ENCODE assay signal across 8 cellular contexts in the genomic region with DNA sequence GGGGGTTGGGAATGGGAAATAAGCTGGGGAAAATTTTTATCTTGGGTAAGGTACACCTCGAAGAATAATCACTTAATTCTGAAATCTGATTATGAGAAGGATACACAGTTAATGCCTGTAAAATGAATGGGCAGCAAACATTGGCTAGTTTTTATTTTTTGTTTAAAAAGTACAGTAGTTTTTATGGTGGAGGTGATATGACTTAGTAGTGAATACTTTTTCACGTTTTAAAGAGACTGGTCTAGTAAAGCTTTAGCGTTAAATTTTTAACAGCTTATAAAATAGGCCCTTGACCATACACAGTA. TPM values are rescaled to one million over a fixed set of nuclear protein-coding genes. Genes with fewer than 3 reads are reported as not detected.
DNase-seq lines count a peak whose midpoint lies in the region; ATAC-seq and TF ChIP-seq lines count a peak whose summit lies in the region.

No MANE protein-coding gene starts in this region.

- H3K27ac Mint-ChIP-seq in activated naive CD4-positive, alpha-beta T cell treated with anti-CD3 and anti-CD28 coated beads for 36 hours = no peak overlapping the region

- H3K27ac ChIP-seq in lower lobe of right lung (peak overlapping the region; percentile 98), tibial nerve (peak overlapping the region; percentile 87 to 99 (median 96))

- no peaks in the 10 kb centered on the region for H3K27me3 Mint-ChIP-seq in activated naive CD4-positive, alpha-beta T cell treated with anti-CD3 and anti-CD28 coated beads for 36 hours (ENCODE audit: low read depth)

- no peak for DNase-seq in activated naive CD4-positive, alpha-beta T cell treated with anti-CD3 and anti-CD28 coated beads for 36 hours
- DNase-seq in activated naive CD4-positive, alpha-beta T cell treated with anti-CD3 and anti-CD28 coated beads, Interleukin-2, amount 50 U/mL, for 16 hours = no peak
- DNase-seq in astrocyte of the hippocampus (ENCODE audit: low read depth, low spot score) (peak; percentile 20), lower lobe of right lung (no peak), tibial nerve (ENCODE audit: low spot score in 2 of 2) (no peak), lower leg skin (ENCODE audit: low spot score in 2 of 2) (no peak), erythroblast (lab: John Stamatoyannopoulos, UW) (no peak)

- peaks cover 21% of the 10 kb centered on the region for H3K4me1 Mint-ChIP-seq in activated naive CD4-positive, alpha-beta T cell treated with anti-CD3 and anti-CD28 coated beads for 36 hours (ENCODE audit: low read depth)

- no peaks in the 10 kb centered on the region for H3K36me3 Mint-ChIP-seq in activated naive CD4-positive, alpha-beta T cell treated with anti-CD3 and anti-CD28 coated beads for 36 hours (ENCODE audit: low read depth)

- peak overlapping the region; percentile 97 for H3K4me3 ChIP-seq in lower lobe of right lung
- H3K4me3 ChIP-seq in tibial nerve = peak overlapping the region; percentile 86 to 100 (median 96)
- no peak overlapping the region for H3K4me3 ChIP-seq in lower leg skin (ENCODE audit: low read depth, poor library complexity, severe bottlenecking)

- H3K4me1 ChIP-seq in lower lobe of right lung (peaks cover 53% of the 10 kb centered on the region), tibial nerve (peaks cover 0 to 53% (median 22%) of the 10 kb centered on the region in 4 donors)

- no peaks in the 10 kb centered on the region for H3K27me3 ChIP-seq in lower lobe of right lung (ENCODE audit: low read depth)
- H3K27me3 ChIP-seq in tibial nerve = no peaks in the 10 kb centered on the region

- TF ChIP-seq CTCF in lower lobe of right lung (IDR thresholded peaks at IDR 0.05) (no peak), tibial nerve (IDR thresholded peaks at IDR 0.05) (no peak), lower leg skin (IDR thresholded peaks at IDR 0.05) (no peak)

- TF ChIP-seq POLR2A in tibial nerve (IDR thresholded peaks at IDR 0.05) = no peak
- TF ChIP-seq POLR2A in lower leg skin (IDR thresholded peaks at IDR 0.05) = no peak
- TF ChIP-seq POLR2A in erythroblast (IDR thresholded peaks at IDR 0.05; ENCODE audit: low read length) = no peak

- H3K9me3 Mint-ChIP-seq in activated naive CD4-positive, alpha-beta T cell treated with anti-CD3 and anti-CD28 coated beads for 36 hours = no peaks in the 10 kb centered on the region

- no peak for ATAC-seq in lower lobe of right lung
- no peak for ATAC-seq in GM18861 (IDR thresholded peaks at IDR 0.05; ENCODE audit: unreplicated experiment)

- WGBS in tibial nerve, 2 donors = 2% methylated on average over 3 of the region's 3 CpGs
- WGBS in lower leg skin, 2 donors = 3% methylated on average over 3 of the region's 3 CpGs

- H3K4me3 Mint-ChIP-seq in activated naive CD4-positive, alpha-beta T cell treated with anti-CD3 and anti-CD28 coated beads for 36 hours = peak overlapping the region; percentile 98

- intact Hi-C loops in activated naive CD4-positive, alpha-beta T cell treated with anti-CD3 and anti-CD28 coated beads for 36 hours (cut with micrococcal nuclease) = loop anchor here (5.0 to 10.0 kb wide), 4 partner anchors 77 to 1182 kb away; a partner anchor contains a TSS
- intact Hi-C loops in lower lobe of right lung (cut with DNase I) (no loop called here), lower leg skin (cut with DNase I; ENCODE audit: low total_unique reads) (no loop called here)

- no peaks in the 10 kb centered on the region for H3K9me3 ChIP-seq in lower lobe of right lung
- H3K9me3 ChIP-seq in tibial nerve = no peaks in the 10 kb centered on the region

- no peak for TF ChIP-seq EP300 in tibial nerve (IDR thresholded peaks at IDR 0.05)

- H3K36me3 ChIP-seq in lower lobe of right lung = no peaks in the 10 kb centered on the region
- H3K36me3 ChIP-seq in tibial nerve = no peaks in the 10 kb centered on the region

- CTCF ChIA-PET in activated naive CD4-positive, alpha-beta T cell treated with anti-CD3 and anti-CD28 coated beads for 36 hours (lab: Charles Lee) = interaction anchor here (0.7 kb wide), 1 partner anchor 9 kb away, joined by 3 read pairs; no protein-coding TSS in a partner anchor

RNA-seq across cellular contexts. Expression of a gene that starts 1.8 kb away (rescaled TPM):
- total RNA-seq in activated naive CD4-positive, alpha-beta T cell treated with anti-CD3 and anti-CD28 coated beads for 36 hours = 1 to 10 TPM; 7.2 to 7.6 TPM
- 164 TPM for total RNA-seq in lower lobe of right lung
- total RNA-seq in tibial nerve = 100 to 1,000 TPM; 129 to 168 (median 151) TPM
- total RNA-seq in lower leg skin = 10 to 100 TPM; 63.9 to 75.3 (median 68.2) TPM

Comparison
In these comparisons a context has a peak if more than half of its experiments do, and no peak if none do; other contexts are left out.
1. RNA of a gene that starts 1.8 kb away (total RNA-seq): 164 TPM in lower lobe of right lung (single experiment), 129 to 168 TPM in tibial nerve and 63.9 to 75.3 TPM in lower leg skin; 7.2 to 7.6 TPM in activated naive CD4-positive, alpha-beta T cell treated with anti-CD3 and anti-CD28 coated beads for 36 hours; every median in the first group is over 4 times any median in the second.